20 cellular contexts compared by ENCODE assay signal in genomic region chr15:52280326-52281084, GRCh38. TPM values are rescaled to one million over a fixed set of nuclear protein-coding genes. Genes with fewer than 3 reads are reported as not detected.
DNase-seq lines count a peak whose midpoint lies in the region; ATAC-seq, FAIRE-seq and TF ChIP-seq lines count a peak whose summit lies in the region.
"Had no signal": no experiment of that assay in that cellular context is flagged by ENCODE, and none has a peak within 500 bp of the region (broad histone marks: within the 10 kb centered on the region; RNA-seq: fewer than 3 reads in every experiment).

No MANE protein-coding gene starts in this region.

- H4K8ac ChIP-seq in neuronal stem cell (ENCODE audit: low read depth, low read length): no peak overlapping the region

- H3K27ac Mint-ChIP-seq in GM23338 (no peak overlapping the region), WTC11 (peak overlapping the region; percentile 72)
- H3K27ac Mint-ChIP-seq: IgD-negative memory B cell had no signal

- H3K27me3 Mint-ChIP-seq in GM23338 (ENCODE audit: insufficient read depth, low read depth, poor library complexity) (peaks cover 7% of the 10 kb centered on the region), WTC11 (ENCODE audit: low read depth) (no peaks in the 10 kb centered on the region)
- H3K27me3 Mint-ChIP-seq: IgD-negative memory B cell had no signal

- intact Hi-C loops in pancreas (cut with DNase I) (no loop called here), ascending aorta (cut with DNase I) (no loop called here)

- peaks cover 9% of the 10 kb centered on the region for H3K9me3 Mint-ChIP-seq in GM23338
- peaks cover 6% of the 10 kb centered on the region for H3K9me3 Mint-ChIP-seq in WTC11

- H3K9me3 ChIP-seq in pancreas (no peaks in the 10 kb centered on the region), neuronal stem cell (replicated peaks in 1 of 2; ENCODE audit: control insufficient read depth in 2 of 2, insufficient read depth in 1 of 2, low read depth in 1 of 2, low read length in 2 of 2) (peaks cover 0 to 2% of the 10 kb centered on the region in 2 donors), ascending aorta (no peaks in the 10 kb centered on the region)

- no peak overlapping the region for H2BK5ac ChIP-seq in neuronal stem cell (ENCODE audit: low read length)

- H3K9me2 ChIP-seq in GM23338 (ENCODE audit: insufficient read depth): no peaks in the 10 kb centered on the region

- H3K27me3 ChIP-seq in GM23338 (ENCODE audit: insufficient read depth) (no peaks in the 10 kb centered on the region), layer of hippocampus (ENCODE audit: control insufficient read depth, insufficient read depth, low read length) (no peaks in the 10 kb centered on the region), pancreas (no peaks in the 10 kb centered on the region), neuronal stem cell (ENCODE audit: control insufficient read depth in 3 of 3, insufficient read depth in 3 of 3, low read depth in 1 of 3, low read length in 3 of 3) (no peaks in the 10 kb centered on the region), ascending aorta (no peaks in the 10 kb centered on the region)

- no peak overlapping the region for H2BK15ac ChIP-seq in neuronal stem cell (ENCODE audit: low read length)

- H3K14ac ChIP-seq in neuronal stem cell (ENCODE audit: low read length): no peak overlapping the region

- POLR2A ChIA-PET in WTC11 (lab: Charles Lee): no interaction called here

- FAIRE-seq in pancreas (lab: Jason Lieb, UNC): no peak

- H3K36me3 Mint-ChIP-seq in GM23338 (ENCODE audit: low read depth) (peaks cover 56% of the 10 kb centered on the region), WTC11 (peaks cover 54% of the 10 kb centered on the region)
- H3K36me3 Mint-ChIP-seq: IgD-negative memory B cell had no signal

- H3K4me2 ChIP-seq in GM23338: no peak overlapping the region
- no peak overlapping the region for H3K4me2 ChIP-seq in neuronal stem cell (ENCODE audit: insufficient read depth, low read length, poor library complexity, severe bottlenecking)

- no peak for ATAC-seq in GM23338
- no peak for ATAC-seq in WTC11
- ATAC-seq in pancreas: peak; percentile 66 to 77 (median 75)
- ATAC-seq: HCT116 had no signal

- H3K4ac ChIP-seq in neuronal stem cell (ENCODE audit: low read length): no peak overlapping the region

- H2AK5ac ChIP-seq in neuronal stem cell (ENCODE audit: low read depth, low read length): no peak overlapping the region

- H3K4me3 Mint-ChIP-seq in GM23338: no peak overlapping the region
- H3K4me3 Mint-ChIP-seq in WTC11: no peak overlapping the region
- H3K4me3 Mint-ChIP-seq: IgD-negative memory B cell had no signal

- no peaks in the 10 kb centered on the region for H3K79me2 ChIP-seq in GM23338 (replicated peaks; ENCODE audit: insufficient read depth)

- no peak overlapping the region for H2BK12ac ChIP-seq in neuronal stem cell (ENCODE audit: low read length)

- H3K18ac ChIP-seq in neuronal stem cell (ENCODE audit: low read length): no peak overlapping the region

- H3K9ac ChIP-seq in neuronal stem cell (ENCODE audit: low read depth, low read length, poor library complexity): no peak overlapping the region

- H3K4me1 ChIP-seq in GM23338 (ENCODE audit: insufficient read depth) (no peaks in the 10 kb centered on the region), pancreas (peaks cover 31 to 46% (median 32%) of the 10 kb centered on the region in 3 donors), neuronal stem cell (ENCODE audit: control insufficient read depth in 2 of 2, insufficient read depth in 1 of 2, low read depth in 1 of 2, low read length in 2 of 2) (peaks cover 0 to 3% of the 10 kb centered on the region in 2 donors), ascending aorta (no peaks in the 10 kb centered on the region)

- TF ChIP-seq CTCF in GM23338 (conservative IDR thresholded peaks at IDR 0.05; ENCODE audit: low read depth in 2 of 2): no peak
- no peak for TF ChIP-seq CTCF in WTC11 (IDR thresholded peaks at IDR 0.05)
- TF ChIP-seq CTCF in pancreas (IDR thresholded peaks at IDR 0.05): peak in 1 of 4 donors; percentile 11
- TF ChIP-seq CTCF in ascending aorta (IDR thresholded peaks at IDR 0.05): no peak

- no peak overlapping the region for H2BK120ac ChIP-seq in neuronal stem cell (ENCODE audit: low read depth, low read length)

- H3K4me1 Mint-ChIP-seq in GM23338 (peaks cover 4% of the 10 kb centered on the region), WTC11 (0 out of 2 replicates have a peak, but pooled peaks cover 4% of the 10 kb centered on the region)
- H3K4me1 Mint-ChIP-seq: IgD-negative memory B cell had no signal

- DNase-seq in GM23338 (ENCODE audit: low spot score) (no peak), WTC11 (ENCODE audit: low spot score) (no peak), pancreas (peak in 3 of 6 donors; percentile 51 to 66 (median 64)), neuronal stem cell (ENCODE audit: low spot score) (no peak), HuH-7 (ENCODE audit: low spot score) (no peak), ascending aorta (ENCODE audit: low spot score in 2 of 2) (no peak)
- DNase-seq: ACHN, DMS79 treated with DMSO at 0.1 percent for 48 hours, Karpas-422, NCI-H1417 treated with DMSO at 0.1 percent for 48 hours, NCI-H187 treated with DMSO at 0.1 percent for 48 hours, NCI-H226, NCI-H524, NCI-H82, SIG-M5 had no signal

- no peaks in the 10 kb centered on the region; the same call in 1 of the 2 replicates for H4K20me1 ChIP-seq in GM23338 (replicated peaks; ENCODE audit: insufficient read depth)

- H4K91ac ChIP-seq in neuronal stem cell (ENCODE audit: low read depth, low read length, poor library complexity): no peak overlapping the region

- H3K23ac ChIP-seq in neuronal stem cell (ENCODE audit: low read depth, low read length, poor library complexity): no peak overlapping the region

- H3K79me1 ChIP-seq in neuronal stem cell (ENCODE audit: low read depth, low read length): no peaks in the 10 kb centered on the region

- H3K36me3 ChIP-seq in GM23338 (ENCODE audit: insufficient read depth): peaks cover 20% of the 10 kb centered on the region; the same call in 1 of the 2 replicates
- H3K36me3 ChIP-seq in pancreas: peaks cover 0 to 39% (median 26%) of the 10 kb centered on the region in 3 donors
- peaks cover 19 to 21% of the 10 kb centered on the region in 2 donors for H3K36me3 ChIP-seq in neuronal stem cell (replicated peaks in 1 of 2; ENCODE audit: control insufficient read depth in 2 of 2, insufficient read depth in 2 of 2, low read length in 2 of 2)
- no peaks in the 10 kb centered on the region for H3K36me3 ChIP-seq in ascending aorta

- CTCF ChIA-PET in WTC11 (lab: Charles Lee): interaction anchor here (0.5 kb wide), 1 partner anchor 9 kb away, joined by 3 read pairs; no protein-coding TSS in a partner anchor

- H3K27ac ChIP-seq in GM23338 (ENCODE audit: low read depth) (0 out of 2 replicates have a peak overlapping the region, but pooled peaks have one; percentile 45), layer of hippocampus (ENCODE audit: low read depth, low read length) (peak overlapping the region; percentile 14), pancreas (peak overlapping the region in 3 of 4 donors; percentile 38 to 61 (median 53)), neuronal stem cell (replicated peaks; ENCODE audit: low read length) (no peak overlapping the region), ascending aorta (no peak overlapping the region)
- H3K27ac ChIP-seq: HL-60 had no signal

- no peaks in the 10 kb centered on the region for H3F3A ChIP-seq in GM23338 (replicated peaks; ENCODE audit: low read depth)

- WGBS in pancreas, 2 donors: 36 to 48% methylated on average over 11 of the region's 11 CpGs
- no CpG with 5 or more reads among the region's 11 CpGs for WGBS in neuronal stem cell (ENCODE audit: extremely low coverage in 2 of 2, insufficient read length in 2 of 2, insufficient replicate concordance in 1 of 2), 2 donors

- no peak overlapping the region for H3K4me3 ChIP-seq in GM23338
- no peak overlapping the region for H3K4me3 ChIP-seq in pancreas
- no peak overlapping the region for H3K4me3 ChIP-seq in neuronal stem cell (ENCODE audit: low read length in 2 of 2)
- H3K4me3 ChIP-seq in ascending aorta: no peak overlapping the region

- no peak overlapping the region for H2AFZ ChIP-seq in GM23338
- H2AFZ ChIP-seq in neuronal stem cell (ENCODE audit: low read length): no peak overlapping the region

TF ChIP-seq in GM23338, 12 proteins besides CTCF, POLR2A, EP300 and RAD21 (continues in another document):
- TF ChIP-seq CREB1 (CRISPR knock-in tag; IDR thresholded peaks at IDR 0.05; ENCODE audit: low read depth) (no peak), ETS1 (IDR thresholded peaks at IDR 0.05) (no peak), EZH2phosphoT487 (IDR thresholded peaks at IDR 0.05; ENCODE audit: unreplicated experiment) (no peak)

TF ChIP-seq in WTC11, 78 proteins besides CTCF, POLR2A, EP300 and RAD21 (continues in another document):
- TF ChIP-seq ESRRA (CRISPR knock-in tag; IDR thresholded peaks at IDR 0.05; ENCODE audit: borderline replicate concordance): no peak
- TF ChIP-seq PREB (CRISPR knock-in tag; IDR thresholded peaks at IDR 0.05; ENCODE audit: borderline replicate concordance): no peak
- TF ChIP-seq IRF2 (CRISPR knock-in tag; IDR thresholded peaks at IDR 0.05; ENCODE audit: borderline replicate concordance, low read depth): no peak
- no peak for TF ChIP-seq FOXK1 (CRISPR knock-in tag; IDR thresholded peaks at IDR 0.05)
- no peak for TF ChIP-seq MLX (CRISPR knock-in tag; IDR thresholded peaks at IDR 0.05)

RNA-seq across cellular contexts. Expression of gene MYO5C, which starts 15.1 kb away (rescaled TPM):
- total RNA-seq in GM23338 (2014; rRNA removed; shearing (Covaris generic)): 20.8 and 28.8 TPM in 2 replicates
- polyA plus RNA-seq in GM23338 (2016; fragmentation: Nextera tagmentation; extraction: Ambion mirVana) (6.4 and 7.9 TPM in 2 replicates), pancreas (10 to 100 TPM; 12.7 to 12.8 TPM)
- total RNA-seq in WTC11 (2021) (22.5 to 25.3 TPM (median 22.9 TPM) in 3 replicates), pancreas (10 to 100 TPM; 32.6 to 52.7 (median 41.3) TPM), ascending aorta (11.0 TPM)
- 4.4 TPM for polyA plus RNA-seq in neuronal stem cell (2013, experiment 1 of 2)
- 4.4 TPM for polyA plus RNA-seq in neuronal stem cell (2013, experiment 2 of 2)
- total RNA-seq: HT1080 had no signal

Comparison
In these comparisons a context has a peak if more than half of its experiments do, and no peak if none do; other contexts are left out.
1. ATAC-seq: peak in pancreas (4 of 4); none in GM23338 (single experiment) and WTC11 (single experiment).
2. H3K27ac ChIP-seq: peak in GM23338 (single experiment), layer of hippocampus (single experiment) and pancreas (3 of 4); none in neuronal stem cell (single experiment) and ascending aorta (0 of 2).